ENCODE assay signal across 27 cellular contexts in genomic region chr4:57090099-57090498, GRCh38. TPM values are rescaled to one million over a fixed set of nuclear protein-coding genes. Genes with fewer than 3 reads are reported as not detected.
A peak's percentile ranks its signal among the peaks of the same experiment; 100 is the strongest.
DNase-seq lines count a peak whose midpoint lies in the region; ATAC-seq and TF ChIP-seq lines count a peak whose summit lies in the region.
"Had no signal": no experiment of that assay in that cellular context is flagged by ENCODE, and none has a peak within 500 bp of the region (broad histone marks: within the 10 kb centered on the region; RNA-seq: fewer than 3 reads in every experiment).

No MANE protein-coding gene starts in this region.

- H3K27ac Mint-ChIP-seq in immature natural killer cell, result peak overlapping the region; percentile 63 to 86 (median 80)
- H3K27ac Mint-ChIP-seq: activated CD4-positive, alpha-beta T cell treated with anti-CD3 and anti-CD28 coated beads for 36 hours; activated naive CD8-positive, alpha-beta T cell treated with anti-CD3 and anti-CD28 coated beads, Interleukin-2, amount 10 ng/mL, durations not matched to agents 7 days and 5 days; progenitor cell of endocrine pancreas; T-helper 1 cell treated with Interleukin-12 subunit alpha and Interleukin-12 subunit beta and Interleukin-4 antibody, amounts not matched to agents 30 μg/mL and 1 μg/mL, for 36 hours had no signal

- H3K36me3 Mint-ChIP-seq in immature natural killer cell, result no peaks in the 10 kb centered on the region
- H3K36me3 Mint-ChIP-seq: activated naive CD8-positive, alpha-beta T cell treated with anti-CD3 and anti-CD28 coated beads, Interleukin-2, amount 10 ng/mL, durations not matched to agents 7 days and 5 days had no signal

- H3K27me3 ChIP-seq in BLaER1 treated with 17β-estradiol and CSF1 and Interleukin-3, amounts not matched to agents 10 nM and 100 nM, result no peaks in the 10 kb centered on the region
- H3K27me3 ChIP-seq: body of pancreas, esophagus muscularis mucosa, gastrocnemius medialis, Peyer's patch, SJCRH30, uterus had no signal

- peaks cover 58 to 66% of the 10 kb centered on the region in 2 donors for H3K4me1 Mint-ChIP-seq in immature natural killer cell
- H3K4me1 Mint-ChIP-seq: activated CD4-positive, alpha-beta T cell treated with anti-CD3 and anti-CD28 coated beads for 36 hours; activated naive CD8-positive, alpha-beta T cell treated with anti-CD3 and anti-CD28 coated beads, Interleukin-2, amount 10 ng/mL, durations not matched to agents 7 days and 5 days had no signal

- no peak for ATAC-seq in GM18907 (IDR thresholded peaks at IDR 0.05; ENCODE audit: unreplicated experiment)
- ATAC-seq: activated CD4-positive, alpha-beta T cell treated with anti-CD3 and anti-CD28 coated beads for 36 hours; body of pancreas; gastrocnemius medialis; mucosa of descending colon had no signal

- peaks cover 0 to 53% (median 7%) of the 10 kb centered on the region in 11 experiments; a peak in 6 of 22 replicates for H3K36me3 ChIP-seq in BLaER1 treated with 17β-estradiol and CSF1 and Interleukin-3, amounts not matched to agents 10 nM and 100 nM
- H3K36me3 ChIP-seq: gastrocnemius medialis, Peyer's patch, SJCRH30, uterus had no signal

- H3K27me3 Mint-ChIP-seq in immature natural killer cell (ENCODE audit: low read depth in 3 of 3), result no peaks in the 10 kb centered on the region
- H3K27me3 Mint-ChIP-seq: progenitor cell of endocrine pancreas had no signal

- peak overlapping the region in 1 of 11 experiments; percentile 4; a peak in 2 of 22 replicates for H3K27ac ChIP-seq in BLaER1 treated with 17β-estradiol and CSF1 and Interleukin-3, amounts not matched to agents 10 nM and 100 nM
- H3K27ac ChIP-seq: Peyer's patch, SJCRH30 had no signal

- peaks cover 0 to 10% (median 0%) of the 10 kb centered on the region in 11 experiments; a peak in 1 of 22 replicates for H4K20me1 ChIP-seq in BLaER1 treated with 17β-estradiol and CSF1 and Interleukin-3, amounts not matched to agents 10 nM and 100 nM

- no peak overlapping the region for H3K9ac ChIP-seq in BLaER1 treated with 17β-estradiol and CSF1 and Interleukin-3, amounts not matched to agents 10 nM and 100 nM

- peaks cover 0 to 30% (median 9%) of the 10 kb centered on the region in 10 experiments; a peak in 11 of 20 replicates for H3K4me1 ChIP-seq in BLaER1 treated with 17β-estradiol and CSF1 and Interleukin-3, amounts not matched to agents 10 nM and 100 nM
- H3K4me1 ChIP-seq: body of pancreas, Peyer's patch, SJCRH30 had no signal

- DNase-seq in NB4 (ENCODE audit: low read depth), result peak; percentile 50
- no peak for DNase-seq in immature natural killer cell
- peak; percentile 71 for DNase-seq in pulmonary artery endothelial cell (ENCODE audit: low read depth, low spot score)
- no peak for DNase-seq in NCI-H1092 (lab: John Stamatoyannopoulos, UW)
- DNase-seq in SW480 (ENCODE audit: low spot score), result no peak
- no peak for DNase-seq in NCI-H1092 treated with DMSO at 0.1 percent for 48 hours (lab: John Stamatoyannopoulos, UW)
- DNase-seq: activated CD4-positive, alpha-beta T cell treated with anti-CD3 and anti-CD28 coated beads for 36 hours; activated effector memory CD4-positive, alpha-beta T cell treated with anti-CD3 and anti-CD28 coated beads, Interleukin-2, amount 50 U/mL, for 16 hours; activated naive CD8-positive, alpha-beta T cell treated with anti-CD3 and anti-CD28 coated beads, Interleukin-2, amount 10 ng/mL, durations not matched to agents 7 days and 5 days; body of pancreas; effector CD8-positive, alpha-beta T cell; EL; gastrocnemius medialis; mucosa of descending colon; NCI-H2171 treated with DMSO at 0.1 percent for 48 hours; NCI-H526; Peyer's patch; SJCRH30; stimulated activated CD4-positive, alpha-beta T cell treated with anti-CD3 and anti-CD28 coated beads, Interleukin-1b, Interleukin-23, amount 100 ng/mL, for 48 hours; substantia nigra; uterus had no signal

- TF ChIP-seq CTCF in NB4 (IDR thresholded peaks at IDR 0.05; ENCODE audit: low read depth, low read length), result no peak

- no peak for TF ChIP-seq POLR2A in NB4 (IDR thresholded peaks at IDR 0.05; ENCODE audit: extremely low read depth, insufficient read length)

- H3K9me3 ChIP-seq in BLaER1 treated with 17β-estradiol and CSF1 and Interleukin-3, amounts not matched to agents 10 nM and 100 nM (replicated peaks in 1 of 11), result peaks cover 0 to 11% (median 0%) of the 10 kb centered on the region in 11 experiments; a peak in 2 of 22 replicates
- H3K9me3 ChIP-seq: body of pancreas, esophagus muscularis mucosa, gastrocnemius medialis, mucosa of descending colon, Peyer's patch, SJCRH30, uterus had no signal

- peak overlapping the region; percentile 13 to 67 (median 65) for H3K4me3 Mint-ChIP-seq in immature natural killer cell
- H3K4me3 Mint-ChIP-seq: activated CD4-positive, alpha-beta T cell treated with anti-CD3 and anti-CD28 coated beads for 36 hours; activated naive CD8-positive, alpha-beta T cell treated with anti-CD3 and anti-CD28 coated beads, Interleukin-2, amount 10 ng/mL, durations not matched to agents 7 days and 5 days; T-helper 1 cell treated with Interleukin-12 subunit alpha and Interleukin-12 subunit beta and Interleukin-4 antibody, amounts not matched to agents 30 μg/mL and 1 μg/mL, for 36 hours had no signal

- no peaks in the 10 kb centered on the region for H3K9me3 Mint-ChIP-seq in immature natural killer cell
- H3K9me3 Mint-ChIP-seq: activated naive CD8-positive, alpha-beta T cell treated with anti-CD3 and anti-CD28 coated beads, Interleukin-2, amount 10 ng/mL, durations not matched to agents 7 days and 5 days; T-helper 1 cell treated with Interleukin-12 subunit alpha and Interleukin-12 subunit beta and Interleukin-4 antibody, amounts not matched to agents 30 μg/mL and 1 μg/mL, for 36 hours had no signal

- H3K4me2 ChIP-seq in BLaER1 treated with 17β-estradiol and CSF1 and Interleukin-3, amounts not matched to agents 10 nM and 100 nM, result peak overlapping the region in 8 of 11 experiments; percentile 14 to 65 (median 50); a peak in 12 of 22 replicates

- no peak overlapping the region for H3K4me3 ChIP-seq in BLaER1 treated with 17β-estradiol and CSF1 and Interleukin-3, amounts not matched to agents 10 nM and 100 nM
- no peak overlapping the region for H3K4me3 ChIP-seq in NB4 (ENCODE audit: low read depth, low read length)
- H3K4me3 ChIP-seq: body of pancreas, esophagus muscularis mucosa, gastrocnemius medialis, mucosa of descending colon, Peyer's patch, SJCRH30, skin epidermis, uterus had no signal

RNA-seq across cellular contexts. Expression of gene IGFBP7, which starts 20.1 kb away (rescaled TPM):
- polyA plus RNA-seq in immature natural killer cell, result 100 to 1,000 TPM; 192 to 270 (median 246) TPM
- total RNA-seq in pulmonary artery endothelial cell, result 322 and 445 TPM in 2 replicates
- total RNA-seq: activated CD4-positive, alpha-beta T cell treated with anti-CD3 and anti-CD28 coated beads for 36 hours had no signal

Comparison
In these comparisons a context has a peak if more than half of its experiments do, and no peak if none do; other contexts are left out.
1. DNase-seq: peak in NB4 (single experiment) and pulmonary artery endothelial cell (single experiment); none in immature natural killer cell (0 of 3), NCI-H1092 (single experiment), SW480 (single experiment) and NCI-H1092 treated with DMSO at 0.1 percent for 48 hours (single experiment).